In the genomic region with DNA sequence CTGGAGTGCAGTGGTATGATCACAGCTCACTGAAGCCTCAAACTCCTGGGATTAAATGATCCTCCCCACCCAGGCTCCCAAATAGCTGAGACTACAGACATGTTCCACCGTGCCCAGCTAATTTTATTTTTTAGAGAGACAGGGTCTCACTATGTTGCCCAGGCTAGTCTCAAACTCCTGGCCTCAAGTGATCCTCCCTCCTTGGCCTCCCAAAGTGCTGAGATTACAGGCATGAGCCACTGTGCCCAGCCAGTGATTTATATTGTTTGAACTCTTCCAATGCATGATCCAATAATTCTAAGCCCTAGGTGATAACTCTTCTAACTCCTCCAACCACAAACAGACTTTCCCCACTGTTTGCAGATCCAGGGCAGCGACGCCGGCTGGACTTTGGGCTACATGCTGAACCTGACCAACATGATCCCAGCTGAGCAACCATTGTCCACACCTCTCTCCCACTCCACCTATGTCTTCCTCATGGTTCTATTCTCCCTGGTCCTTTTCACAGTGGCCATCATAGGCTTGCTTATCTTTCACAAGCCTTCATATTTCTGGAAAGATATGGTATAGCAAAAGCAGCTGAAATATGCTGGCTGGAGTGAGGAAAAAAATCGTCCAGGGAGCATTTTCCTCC, we compare ENCODE assay signal across 1 cellular context.
TF ChIP-seq lines count a peak whose summit lies in the region.

No MANE protein-coding gene starts in this region.

TF ChIP-seq in HepG2, 621 proteins besides CTCF, POLR2A, EP300 and RAD21 (continues in another document):
- TF ChIP-seq ZNF282 (IDR thresholded peaks at IDR 0.05; ENCODE audit: partially characterized antibody): no peak
- TF ChIP-seq, protein P1, sequence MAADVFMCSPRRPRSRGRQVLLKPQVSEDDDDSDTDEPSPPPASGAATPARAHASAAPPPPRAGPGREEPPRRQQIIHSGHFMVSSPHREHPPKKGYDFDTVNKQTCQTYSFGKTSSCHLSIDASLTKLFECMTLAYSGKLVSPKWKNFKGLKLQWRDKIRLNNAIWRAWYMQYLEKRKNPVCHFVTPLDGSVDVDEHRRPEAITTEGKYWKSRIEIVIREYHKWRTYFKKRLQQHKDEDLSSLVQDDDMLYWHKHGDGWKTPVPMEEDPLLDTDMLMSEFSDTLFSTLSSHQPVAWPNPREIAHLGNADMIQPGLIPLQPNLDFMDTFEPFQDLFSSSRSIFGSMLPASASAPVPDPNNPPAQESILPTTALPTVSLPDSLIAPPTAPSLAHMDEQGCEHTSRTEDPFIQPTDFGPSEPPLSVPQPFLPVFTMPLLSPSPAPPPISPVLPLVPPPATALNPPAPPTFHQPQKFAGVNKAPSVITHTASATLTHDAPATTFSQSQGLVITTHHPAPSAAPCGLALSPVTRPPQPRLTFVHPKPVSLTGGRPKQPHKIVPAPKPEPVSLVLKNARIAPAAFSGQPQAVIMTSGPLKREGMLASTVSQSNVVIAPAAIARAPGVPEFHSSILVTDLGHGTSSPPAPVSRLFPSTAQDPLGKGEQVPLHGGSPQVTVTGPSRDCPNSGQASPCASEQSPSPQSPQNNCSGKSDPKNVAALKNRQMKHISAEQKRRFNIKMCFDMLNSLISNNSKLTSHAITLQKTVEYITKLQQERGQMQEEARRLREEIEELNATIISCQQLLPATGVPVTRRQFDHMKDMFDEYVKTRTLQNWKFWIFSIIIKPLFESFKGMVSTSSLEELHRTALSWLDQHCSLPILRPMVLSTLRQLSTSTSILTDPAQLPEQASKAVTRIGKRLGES (CRISPR knock-in tag; IDR thresholded peaks at IDR 0.05; ENCODE audit: borderline replicate concordance): no peak
- 0 out of 2 replicates have a peak, but pooled peaks have one; percentile 18 for TF ChIP-seq ZNF891 (CRISPR knock-in tag; IDR thresholded peaks at IDR 0.05)
- TF ChIP-seq ETV6 (CRISPR knock-in tag; conservative IDR thresholded peaks at IDR 0.05): no peak
- TF ChIP-seq, protein P2, sequence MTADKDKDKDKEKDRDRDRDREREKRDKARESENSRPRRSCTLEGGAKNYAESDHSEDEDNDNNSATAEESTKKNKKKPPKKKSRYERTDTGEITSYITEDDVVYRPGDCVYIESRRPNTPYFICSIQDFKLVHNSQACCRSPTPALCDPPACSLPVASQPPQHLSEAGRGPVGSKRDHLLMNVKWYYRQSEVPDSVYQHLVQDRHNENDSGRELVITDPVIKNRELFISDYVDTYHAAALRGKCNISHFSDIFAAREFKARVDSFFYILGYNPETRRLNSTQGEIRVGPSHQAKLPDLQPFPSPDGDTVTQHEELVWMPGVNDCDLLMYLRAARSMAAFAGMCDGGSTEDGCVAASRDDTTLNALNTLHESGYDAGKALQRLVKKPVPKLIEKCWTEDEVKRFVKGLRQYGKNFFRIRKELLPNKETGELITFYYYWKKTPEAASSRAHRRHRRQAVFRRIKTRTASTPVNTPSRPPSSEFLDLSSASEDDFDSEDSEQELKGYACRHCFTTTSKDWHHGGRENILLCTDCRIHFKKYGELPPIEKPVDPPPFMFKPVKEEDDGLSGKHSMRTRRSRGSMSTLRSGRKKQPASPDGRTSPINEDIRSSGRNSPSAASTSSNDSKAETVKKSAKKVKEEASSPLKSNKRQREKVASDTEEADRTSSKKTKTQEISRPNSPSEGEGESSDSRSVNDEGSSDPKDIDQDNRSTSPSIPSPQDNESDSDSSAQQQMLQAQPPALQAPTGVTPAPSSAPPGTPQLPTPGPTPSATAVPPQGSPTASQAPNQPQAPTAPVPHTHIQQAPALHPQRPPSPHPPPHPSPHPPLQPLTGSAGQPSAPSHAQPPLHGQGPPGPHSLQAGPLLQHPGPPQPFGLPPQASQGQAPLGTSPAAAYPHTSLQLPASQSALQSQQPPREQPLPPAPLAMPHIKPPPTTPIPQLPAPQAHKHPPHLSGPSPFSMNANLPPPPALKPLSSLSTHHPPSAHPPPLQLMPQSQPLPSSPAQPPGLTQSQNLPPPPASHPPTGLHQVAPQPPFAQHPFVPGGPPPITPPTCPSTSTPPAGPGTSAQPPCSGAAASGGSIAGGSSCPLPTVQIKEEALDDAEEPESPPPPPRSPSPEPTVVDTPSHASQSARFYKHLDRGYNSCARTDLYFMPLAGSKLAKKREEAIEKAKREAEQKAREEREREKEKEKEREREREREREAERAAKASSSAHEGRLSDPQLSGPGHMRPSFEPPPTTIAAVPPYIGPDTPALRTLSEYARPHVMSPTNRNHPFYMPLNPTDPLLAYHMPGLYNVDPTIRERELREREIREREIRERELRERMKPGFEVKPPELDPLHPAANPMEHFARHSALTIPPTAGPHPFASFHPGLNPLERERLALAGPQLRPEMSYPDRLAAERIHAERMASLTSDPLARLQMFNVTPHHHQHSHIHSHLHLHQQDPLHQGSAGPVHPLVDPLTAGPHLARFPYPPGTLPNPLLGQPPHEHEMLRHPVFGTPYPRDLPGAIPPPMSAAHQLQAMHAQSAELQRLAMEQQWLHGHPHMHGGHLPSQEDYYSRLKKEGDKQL (CRISPR knock-in tag; IDR thresholded peaks at IDR 0.05; ENCODE audit: low read depth): no peak
- TF ChIP-seq ZNF878 (CRISPR knock-in tag; IDR thresholded peaks at IDR 0.05): no peak
- TF ChIP-seq, protein P3, sequence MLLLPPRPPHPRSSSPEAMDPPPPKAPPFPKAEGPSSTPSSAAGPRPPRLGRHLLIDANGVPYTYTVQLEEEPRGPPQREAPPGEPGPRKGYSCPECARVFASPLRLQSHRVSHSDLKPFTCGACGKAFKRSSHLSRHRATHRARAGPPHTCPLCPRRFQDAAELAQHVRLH (CRISPR knock-in tag; IDR thresholded peaks at IDR 0.05; ENCODE audit: borderline replicate concordance, low read depth): no peak
- no peak for TF ChIP-seq CEBPG (CRISPR knock-in tag; IDR thresholded peaks at IDR 0.05)
- TF ChIP-seq SOX6 (IDR thresholded peaks at IDR 0.05): no peak
- peak; percentile 80 for TF ChIP-seq SOX6 (CRISPR knock-in tag; IDR thresholded peaks at IDR 0.05)
- TF ChIP-seq KLF16 (CRISPR knock-in tag; IDR thresholded peaks at IDR 0.05): no peak
- TF ChIP-seq NFKB2 (CRISPR knock-in tag; IDR thresholded peaks at IDR 0.05; ENCODE audit: borderline replicate concordance): no peak
- no peak for TF ChIP-seq ZBTB8A (CRISPR knock-in tag; IDR thresholded peaks at IDR 0.05; ENCODE audit: borderline replicate concordance, low read depth)
- TF ChIP-seq SAFB2 (CRISPR knock-in tag; IDR thresholded peaks at IDR 0.05; ENCODE audit: borderline replicate concordance, low read depth): no peak
- no peak for TF ChIP-seq SETDB1 (CRISPR knock-in tag; IDR thresholded peaks at IDR 0.05; ENCODE audit: borderline replicate concordance)
- TF ChIP-seq, protein P4, sequence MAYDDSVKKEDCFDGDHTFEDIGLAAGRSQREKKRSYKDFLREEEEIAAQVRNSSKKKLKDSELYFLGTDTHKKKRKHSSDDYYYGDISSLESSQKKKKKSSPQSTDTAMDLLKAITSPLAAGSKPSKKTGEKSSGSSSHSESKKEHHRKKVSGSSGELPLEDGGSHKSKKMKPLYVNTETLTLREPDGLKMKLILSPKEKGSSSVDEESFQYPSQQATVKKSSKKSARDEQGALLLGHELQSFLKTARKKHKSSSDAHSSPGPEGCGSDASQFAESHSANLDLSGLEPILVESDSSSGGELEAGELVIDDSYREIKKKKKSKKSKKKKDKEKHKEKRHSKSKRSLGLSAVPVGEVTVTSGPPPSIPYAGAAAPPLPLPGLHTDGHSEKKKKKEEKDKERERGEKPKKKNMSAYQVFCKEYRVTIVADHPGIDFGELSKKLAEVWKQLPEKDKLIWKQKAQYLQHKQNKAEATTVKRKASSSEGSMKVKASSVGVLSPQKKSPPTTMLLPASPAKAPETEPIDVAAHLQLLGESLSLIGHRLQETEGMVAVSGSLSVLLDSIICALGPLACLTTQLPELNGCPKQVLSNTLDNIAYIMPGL (CRISPR knock-in tag; IDR thresholded peaks at IDR 0.05; ENCODE audit: borderline replicate concordance in 1 of 2, low read depth in 1 of 2): 0 out of 4 replicates have a peak, but pooled peaks of 1 of the 2 experiments have one; percentile 8
- no peak for TF ChIP-seq RFXANK (CRISPR knock-in tag; IDR thresholded peaks at IDR 0.05)
- no peak for TF ChIP-seq PHF8 (CRISPR knock-in tag; IDR thresholded peaks at IDR 0.05)
- TF ChIP-seq, protein P5, sequence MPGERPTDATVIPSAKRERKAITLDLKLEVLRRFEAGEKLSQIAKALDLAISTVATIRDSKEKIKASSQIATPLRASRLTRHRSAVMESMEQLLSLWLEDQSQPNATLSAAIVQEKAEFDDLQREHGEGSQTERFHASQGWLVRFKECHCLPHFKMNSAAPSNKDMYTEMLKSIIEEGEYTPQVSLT (CRISPR knock-in tag; IDR thresholded peaks at IDR 0.05; ENCODE audit: borderline replicate concordance, low read depth): no peak
- TF ChIP-seq ONECUT2 (CRISPR knock-in tag; IDR thresholded peaks at IDR 0.05): no peak
- no peak for TF ChIP-seq KLF15 (CRISPR knock-in tag; IDR thresholded peaks at IDR 0.05; ENCODE audit: borderline replicate concordance)
- TF ChIP-seq HNRNPH1 (optimal IDR thresholded peaks at IDR 0.05; ENCODE audit: low read depth, low read length): no peak
- TF ChIP-seq ZNF605 (CRISPR knock-in tag; IDR thresholded peaks at IDR 0.05): peak; percentile 43; the same call in 1 of the 2 replicates
- TF ChIP-seq ZNF550 (CRISPR knock-in tag; IDR thresholded peaks at IDR 0.05; ENCODE audit: borderline replicate concordance): no peak
- no peak for TF ChIP-seq PAWR (CRISPR knock-in tag; IDR thresholded peaks at IDR 0.05; ENCODE audit: borderline replicate concordance)
- TF ChIP-seq ZNF121 (CRISPR knock-in tag; IDR thresholded peaks at IDR 0.05): peak; percentile 90
- TF ChIP-seq MTF1 (CRISPR knock-in tag; IDR thresholded peaks at IDR 0.05): no peak
- TF ChIP-seq, protein P6, sequence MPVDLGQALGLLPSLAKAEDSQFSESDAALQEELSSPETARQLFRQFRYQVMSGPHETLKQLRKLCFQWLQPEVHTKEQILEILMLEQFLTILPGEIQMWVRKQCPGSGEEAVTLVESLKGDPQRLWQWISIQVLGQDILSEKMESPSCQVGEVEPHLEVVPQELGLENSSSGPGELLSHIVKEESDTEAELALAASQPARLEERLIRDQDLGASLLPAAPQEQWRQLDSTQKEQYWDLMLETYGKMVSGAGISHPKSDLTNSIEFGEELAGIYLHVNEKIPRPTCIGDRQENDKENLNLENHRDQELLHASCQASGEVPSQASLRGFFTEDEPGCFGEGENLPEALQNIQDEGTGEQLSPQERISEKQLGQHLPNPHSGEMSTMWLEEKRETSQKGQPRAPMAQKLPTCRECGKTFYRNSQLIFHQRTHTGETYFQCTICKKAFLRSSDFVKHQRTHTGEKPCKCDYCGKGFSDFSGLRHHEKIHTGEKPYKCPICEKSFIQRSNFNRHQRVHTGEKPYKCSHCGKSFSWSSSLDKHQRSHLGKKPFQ (CRISPR knock-in tag; IDR thresholded peaks at IDR 0.05; ENCODE audit: insufficient replicate concordance): no peak
- no peak for TF ChIP-seq KMT2B (CRISPR knock-in tag; IDR thresholded peaks at IDR 0.05)
- TF ChIP-seq, protein P7, sequence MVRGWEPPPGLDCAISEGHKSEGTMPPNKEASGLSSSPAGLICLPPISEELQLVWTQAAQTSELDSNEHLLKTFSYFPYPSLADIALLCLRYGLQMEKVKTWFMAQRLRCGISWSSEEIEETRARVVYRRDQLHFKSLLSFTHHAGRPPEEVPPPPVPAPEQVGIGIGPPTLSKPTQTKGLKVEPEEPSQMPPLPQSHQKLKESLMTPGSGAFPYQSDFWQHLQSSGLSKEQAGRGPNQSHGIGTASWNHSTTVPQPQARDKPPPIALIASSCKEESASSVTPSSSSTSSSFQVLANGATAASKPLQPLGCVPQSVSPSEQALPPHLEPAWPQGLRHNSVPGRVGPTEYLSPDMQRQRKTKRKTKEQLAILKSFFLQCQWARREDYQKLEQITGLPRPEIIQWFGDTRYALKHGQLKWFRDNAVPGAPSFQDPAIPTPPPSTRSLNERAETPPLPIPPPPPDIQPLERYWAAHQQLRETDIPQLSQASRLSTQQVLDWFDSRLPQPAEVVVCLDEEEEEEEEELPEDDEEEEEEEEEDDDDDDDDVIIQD (CRISPR knock-in tag; IDR thresholded peaks at IDR 0.05; ENCODE audit: low read depth): peak; percentile 56
- TF ChIP-seq, protein P8, sequence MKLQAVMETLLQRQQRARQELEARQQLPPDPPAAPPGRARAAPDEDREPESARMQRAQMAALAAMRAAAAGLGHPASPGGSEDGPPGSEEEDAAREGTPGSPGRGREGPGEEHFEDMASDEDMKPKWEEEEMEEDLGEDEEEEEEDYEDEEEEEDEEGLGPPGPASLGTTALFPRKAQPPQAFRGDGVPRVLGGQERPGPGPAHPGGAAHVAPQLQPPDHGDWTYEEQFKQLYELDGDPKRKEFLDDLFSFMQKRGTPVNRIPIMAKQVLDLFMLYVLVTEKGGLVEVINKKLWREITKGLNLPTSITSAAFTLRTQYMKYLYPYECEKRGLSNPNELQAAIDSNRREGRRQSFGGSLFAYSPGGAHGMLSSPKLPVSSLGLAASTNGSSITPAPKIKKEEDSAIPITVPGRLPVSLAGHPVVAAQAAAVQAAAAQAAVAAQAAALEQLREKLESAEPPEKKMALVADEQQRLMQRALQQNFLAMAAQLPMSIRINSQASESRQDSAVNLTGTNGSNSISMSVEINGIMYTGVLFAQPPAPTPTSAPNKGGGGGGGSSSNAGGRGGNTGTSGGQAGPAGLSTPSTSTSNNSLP (IDR thresholded peaks at IDR 0.05; ENCODE audit: low read depth, low read length): peak; percentile 35; the same call in 1 of the 2 replicates
- TF ChIP-seq ZNF7 (CRISPR knock-in tag; IDR thresholded peaks at IDR 0.05): no peak
- TF ChIP-seq RFX5 (IDR thresholded peaks at IDR 0.05; ENCODE audit: low read depth, low read length): no peak
- no peak for TF ChIP-seq CENPT (CRISPR knock-in tag; IDR thresholded peaks at IDR 0.05; ENCODE audit: low read depth)
- TF ChIP-seq ZNF510 (CRISPR knock-in tag; IDR thresholded peaks at IDR 0.05; ENCODE audit: low read depth): no peak
- TF ChIP-seq, protein P9, sequence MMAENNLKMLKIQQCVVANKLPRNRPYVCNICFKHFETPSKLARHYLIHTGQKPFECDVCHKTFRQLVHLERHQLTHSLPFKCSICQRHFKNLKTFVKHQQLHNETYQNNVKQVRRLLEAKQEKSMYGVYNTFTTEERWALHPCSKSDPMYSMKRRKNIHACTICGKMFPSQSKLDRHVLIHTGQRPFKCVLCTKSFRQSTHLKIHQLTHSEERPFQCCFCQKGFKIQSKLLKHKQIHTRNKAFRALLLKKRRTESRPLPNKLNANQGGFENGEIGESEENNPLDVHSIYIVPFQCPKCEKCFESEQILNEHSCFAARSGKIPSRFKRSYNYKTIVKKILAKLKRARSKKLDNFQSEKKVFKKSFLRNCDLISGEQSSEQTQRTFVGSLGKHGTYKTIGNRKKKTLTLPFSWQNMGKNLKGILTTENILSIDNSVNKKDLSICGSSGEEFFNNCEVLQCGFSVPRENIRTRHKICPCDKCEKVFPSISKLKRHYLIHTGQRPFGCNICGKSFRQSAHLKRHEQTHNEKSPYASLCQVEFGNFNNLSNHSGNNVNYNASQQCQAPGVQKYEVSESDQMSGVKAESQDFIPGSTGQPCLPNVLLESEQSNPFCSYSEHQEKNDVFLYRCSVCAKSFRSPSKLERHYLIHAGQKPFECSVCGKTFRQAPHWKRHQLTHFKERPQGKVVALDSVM (CRISPR knock-in tag; IDR thresholded peaks at IDR 0.05): peak; percentile 91
- TF ChIP-seq HDAC1 (CRISPR knock-in tag; IDR thresholded peaks at IDR 0.05): peak; percentile 42; the same call in 1 of the 2 replicates
- TF ChIP-seq ZNF616 (CRISPR knock-in tag; IDR thresholded peaks at IDR 0.05; ENCODE audit: low read depth): no peak
- TF ChIP-seq HNF4G (IDR thresholded peaks at IDR 0.05; ENCODE audit: borderline replicate concordance, low read depth, low read length): peak; percentile 76
- TF ChIP-seq HNF4G (CRISPR knock-in tag; IDR thresholded peaks at IDR 0.05; ENCODE audit: borderline replicate concordance, low read depth): peak; percentile 80
- no peak for TF ChIP-seq ZNF124 (CRISPR knock-in tag; IDR thresholded peaks at IDR 0.05)
- TF ChIP-seq XBP1 (CRISPR knock-in tag; IDR thresholded peaks at IDR 0.05): no peak
